Comparison of ENCODE assay signal across 29 cellular contexts in genomic region chr1:5738911-5739462, GRCh38.
"Had no signal": no experiment of that assay in that cellular context is flagged by ENCODE, and none has a peak within 500 bp of the region (broad histone marks: within the 10 kb centered on the region; RNA-seq: fewer than 3 reads in every experiment).

No MANE protein-coding gene starts in this region.

- H3K27ac ChIP-seq: adrenal gland, RWPE1, SJCRH30 had no signal

- H3K36me3 ChIP-seq: adrenal gland, MG63, SJCRH30 had no signal

- H3K4me1 ChIP-seq: adrenal gland, SJCRH30 had no signal

- H3K27me3 ChIP-seq: MG63 had no signal

- DNase-seq: activated CD4-positive, alpha-beta T cell treated with anti-CD3 and anti-CD28 coated beads for 4 hours; activated CD4-positive, alpha-beta T cell treated with anti-CD3 and anti-CD28 coated beads, Interleukin-2, amount 50 U/mL, for 4 hours; activated CD8-positive, alpha-beta memory T cell treated with anti-CD3 and anti-CD28 coated beads, Interleukin-2, amount 10 ng/mL, durations not matched to agents 7 days and 5 days; activated CD8-positive, alpha-beta T cell treated with anti-CD3 and anti-CD28 coated beads, Interleukin-2, amount 10 ng/mL, durations not matched to agents 7 days and 5 days; activated gamma-delta T cell treated with Interleukin-2 at 50 U/mL for 16 hours; activated naive CD4-positive, alpha-beta T cell treated with anti-CD3 and anti-CD28 coated beads, Interleukin-2, amount 10 ng/mL, durations not matched to agents 7 days and 5 days; activated naive CD8-positive, alpha-beta T cell treated with anti-CD3 and anti-CD28 coated beads, Interleukin-2, amount 10 ng/mL, durations not matched to agents 7 days and 5 days; activated T-cell treated with anti-CD3 and anti-CD28 coated beads, Interleukin-2, amount 50 U/mL, for 72 hours; adrenal gland; anterior cingulate cortex; caudate nucleus; MG63; MV-4-11; NCI-H1092 treated with DMSO at 0.1 percent for 48 hours; NCI-H1417 treated with DMSO at 0.1 percent for 48 hours; NCI-H1694; NCI-H2029; NCI-H2107; NCI-H2171 treated with DMSO at 0.1 percent for 48 hours; NCI-H226; NCI-H510A; NCI-H526 treated with DMSO at 0.1 percent for 48 hours; NCI-H82; SJCRH30; SK-N-SH; T-helper 1 cell had no signal

- ATAC-seq: activated CD4-positive, CD25-positive, alpha-beta regulatory T cell treated with anti-CD3 and anti-CD28 coated beads, Interleukin-2, amount 50 U/mL, for 24 hours; activated CD8-positive, alpha-beta memory T cell treated with anti-CD3 and anti-CD28 coated beads, Interleukin-2, amount 10 ng/mL, durations not matched to agents 7 days and 5 days; activated CD8-positive, alpha-beta T cell treated with anti-CD3 and anti-CD28 coated beads, Interleukin-2, amount 10 ng/mL, durations not matched to agents 7 days and 5 days; activated T-cell treated with anti-CD3 and anti-CD28 coated beads, Interleukin-2, amount 50 U/mL, for 72 hours; Panc1 had no signal

- H3K4me3 ChIP-seq: adrenal gland, MG63, SJCRH30 had no signal

- H3K9me3 ChIP-seq: adrenal gland, MG63, SJCRH30, SK-N-SH had no signal
